Comparison of ENCODE assay signal across 8 cellular contexts in the genomic region with DNA sequence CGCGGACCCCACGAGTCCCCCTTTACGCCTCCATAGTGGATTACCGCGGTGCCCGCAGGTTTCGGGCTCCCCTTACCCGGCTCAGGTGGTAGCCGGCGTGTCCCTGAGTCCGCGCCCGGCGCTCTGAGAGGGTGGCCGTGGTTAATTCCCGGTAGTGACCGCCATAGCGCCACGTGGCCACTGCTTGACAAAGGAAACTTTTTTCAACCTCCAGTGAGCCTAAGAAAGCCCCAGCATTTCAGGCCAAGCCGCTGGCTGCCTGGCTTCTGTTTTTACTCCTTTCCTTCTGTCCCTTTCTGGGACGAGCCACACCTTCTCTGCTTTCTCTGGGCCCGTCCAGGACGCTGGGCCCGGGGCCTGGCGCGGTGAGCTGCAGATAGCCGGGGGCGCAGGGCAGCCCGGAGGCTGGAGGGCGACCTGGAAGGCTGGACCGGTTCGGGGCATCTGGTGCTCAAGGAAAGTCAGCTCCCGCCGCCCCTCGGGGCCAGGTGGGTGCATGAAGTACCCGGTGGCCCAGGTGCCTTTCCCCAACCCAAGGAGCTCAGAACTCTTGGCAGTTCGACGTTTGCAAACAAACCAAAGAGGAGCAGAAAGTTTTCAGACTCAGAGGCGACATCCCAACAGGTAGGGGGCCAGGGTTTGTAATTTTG. TPM values are rescaled to one million over a fixed set of nuclear protein-coding genes. Genes with fewer than 3 reads are reported as not detected.
DNase-seq lines count a peak whose midpoint lies in the region; ATAC-seq and TF ChIP-seq lines count a peak whose summit lies in the region.

No MANE protein-coding gene starts in this region.

- H3K4me1 Mint-ChIP-seq in Caco-2 (ENCODE audit: low read depth, unreplicated experiment) = peaks cover 36% of the 10 kb centered on the region

- H3K4me3 ChIP-seq in Caco-2 (ENCODE audit: low read depth, low read length) (peak overlapping the region; percentile 90), choroid plexus epithelial cell (ENCODE audit: low read depth, low read length) (peak overlapping the region; percentile 87), right lobe of liver (peak overlapping the region; percentile 83 to 88 (median 84))

- CTCF ChIA-PET in Caco-2 (lab: Charles Lee) = interaction anchor here (0.8 to 1.1 kb wide), 4 partner anchors 39 to 715 kb away, joined by 3 read pairs; a partner anchor contains a TSS

- POLR2A ChIA-PET in Caco-2 (lab: Charles Lee) = interaction anchor here (0.6 to 1.6 kb wide), 24 partner anchors 10 to 735 kb away, joined by 3 to 8 read pairs (median 4); a partner anchor contains a TSS

- BruUV-seq in Caco-2 (replicated peaks; lab: Mats Ljungman, UMichigan) = no TSS peak

- TF ChIP-seq POLR2A in right lobe of liver (IDR thresholded peaks at IDR 0.05) = no peak

- no peaks in the 10 kb centered on the region for H3K9me3 ChIP-seq in Caco-2
- H3K9me3 ChIP-seq in right lobe of liver = no peaks in the 10 kb centered on the region

- H3K27me3 Mint-ChIP-seq in Caco-2 (ENCODE audit: insufficient read depth, unreplicated experiment) = no peaks in the 10 kb centered on the region

- peak overlapping the region; percentile 81 for H3K4me3 Mint-ChIP-seq in Caco-2 (ENCODE audit: unreplicated experiment)

- no peaks in the 10 kb centered on the region for H3K27me3 ChIP-seq in Caco-2 (replicated peaks; ENCODE audit: control insufficient read depth, insufficient read depth, low read length)
- H3K27me3 ChIP-seq in right lobe of liver = no peaks in the 10 kb centered on the region

- peak overlapping the region; percentile 97 for H3K27ac Mint-ChIP-seq in Caco-2 (ENCODE audit: unreplicated experiment)

- TF ChIP-seq CTCF in Caco-2 (IDR thresholded peaks at IDR 0.05; ENCODE audit: insufficient read depth in 1 of 2, low read depth in 1 of 2, low read length in 1 of 2, severe bottlenecking in 1 of 2, unreplicated experiment in 1 of 2) (no peak), choroid plexus epithelial cell (conservative IDR thresholded peaks at IDR 0.05; ENCODE audit: low read depth, low read length) (no peak), right lobe of liver (IDR thresholded peaks at IDR 0.05) (no peak)

- H3K4me1 ChIP-seq in Caco-2 (peaks cover 27% of the 10 kb centered on the region), right lobe of liver (peaks cover 0 to 12% (median 0%) of the 10 kb centered on the region in 4 donors)

- peak; percentile 78 to 80 for DNase-seq in Caco-2
- peak; percentile 58 for DNase-seq in RKO (ENCODE audit: low spot score)
- peak; percentile 38 for DNase-seq in choroid plexus epithelial cell (ENCODE audit: low read depth)
- DNase-seq in right lobe of liver = peak; percentile 70 to 80 (median 74)
- no peak for DNase-seq in foreskin melanocyte

- 7% methylated on average over 13 of the region's 40 CpGs for WGBS in right lobe of liver (ENCODE audit: insufficient coverage, low coverage, low lambda C conversion rate, missing lambda C conversion rate)

- peaks cover 37% of the 10 kb centered on the region for H3K36me3 Mint-ChIP-seq in Caco-2 (ENCODE audit: insufficient read depth, unreplicated experiment)

- no peaks in the 10 kb centered on the region for H3K9me3 Mint-ChIP-seq in Caco-2 (ENCODE audit: unreplicated experiment)

- peak overlapping the region; percentile 68 to 84 (median 73) for H3K27ac ChIP-seq in right lobe of liver
- H3K27ac ChIP-seq in temporal lobe (ENCODE audit: low read depth, low read length) = peak overlapping the region; percentile 50

- H3K36me3 ChIP-seq in Caco-2 (ENCODE audit: control insufficient read depth, insufficient read depth, low read length) (no peaks in the 10 kb centered on the region; the same call in 1 of the 2 replicates), right lobe of liver (no peaks in the 10 kb centered on the region)

- intact Hi-C loops in Caco-2 (cut with micrococcal nuclease; ENCODE audit: unreplicated experiment) (loop anchor here (2.0 to 10.0 kb wide), 2 partner anchors 32 to 346 kb away; no protein-coding TSS in a partner anchor), right lobe of liver (cut with DNase I) (no loop called here)

- ATAC-seq in GM19372 (IDR thresholded peaks at IDR 0.05; ENCODE audit: low read depth, unreplicated experiment) (peak; percentile 43), HG03432 (IDR thresholded peaks at IDR 0.05; ENCODE audit: unreplicated experiment) (peak; percentile 42), right lobe of liver (peak; percentile 75 to 85 (median 80))

RNA-seq across cellular contexts. Expression of a gene that starts 0.5 kb away (rescaled TPM):
- total RNA-seq in Caco-2 (2022) (80.1 and 92.2 TPM in 2 replicates), right lobe of liver (10 to 100 TPM in 3 of 6 experiments, 1 to 10 TPM in 3; 4.2 to 33.7 (median 17.2) TPM), temporal lobe (17.9 TPM)
